In genomic region chr20:16205505-16205904, GRCh38 we compare ENCODE assay signal across 20 cellular contexts.
DNase-seq lines count a peak whose midpoint lies in the region; TF ChIP-seq lines count a peak whose summit lies in the region.
"Had no signal": no experiment of that assay in that cellular context is flagged by ENCODE, and none has a peak within 500 bp of the region (broad histone marks: within the 10 kb centered on the region; RNA-seq: fewer than 3 reads in every experiment).

No MANE protein-coding gene starts in this region.

- no peak for TF ChIP-seq CTCF in AG10803 (conservative IDR thresholded peaks at IDR 0.05; ENCODE audit: low read length)
- TF ChIP-seq CTCF in astrocyte of the spinal cord (IDR thresholded peaks at IDR 0.05; ENCODE audit: low read depth, low read length): no peak
- TF ChIP-seq CTCF in hepatocyte (IDR thresholded peaks at IDR 0.05; ENCODE audit: poor library complexity): no peak

- no peaks in the 10 kb centered on the region for H3K36me3 ChIP-seq in Karpas-422 (ENCODE audit: insufficient read depth, low read length)
- no peaks in the 10 kb centered on the region for H3K36me3 ChIP-seq in hepatocyte (replicated peaks; ENCODE audit: insufficient read depth, low read depth)
- H3K36me3 ChIP-seq in SJCRH30: no peaks in the 10 kb centered on the region
- H3K36me3 ChIP-seq: BLaER1 had no signal

- H3K27me3 ChIP-seq in Karpas-422 (ENCODE audit: low read length) (no peaks in the 10 kb centered on the region), hepatocyte (no peaks in the 10 kb centered on the region), SJCRH30 (no peaks in the 10 kb centered on the region)
- H3K27me3 ChIP-seq: BLaER1 had no signal

- H3K4me1 ChIP-seq in Karpas-422 (ENCODE audit: low read length): peaks cover 12% of the 10 kb centered on the region
- H3K4me1 ChIP-seq in hepatocyte (ENCODE audit: insufficient read depth): no peaks in the 10 kb centered on the region
- H3K4me1 ChIP-seq in SJCRH30: no peaks in the 10 kb centered on the region

- H3K9me2 ChIP-seq in Karpas-422 (replicated peaks; ENCODE audit: insufficient read depth, low read length): no peaks in the 10 kb centered on the region
- H3K9me2 ChIP-seq in hepatocyte (replicated peaks; ENCODE audit: insufficient read depth): no peaks in the 10 kb centered on the region

- H4K20me1 ChIP-seq in Karpas-422 (ENCODE audit: insufficient read depth, low read depth, low read length) (no peaks in the 10 kb centered on the region), hepatocyte (ENCODE audit: insufficient read depth, poor library complexity, severe bottlenecking) (no peaks in the 10 kb centered on the region)
- H4K20me1 ChIP-seq: BLaER1 had no signal

- H3K4me3 ChIP-seq in AG10803 (ENCODE audit: low read length) (no peak overlapping the region), Karpas-422 (ENCODE audit: low read length) (no peak overlapping the region), astrocyte of the spinal cord (ENCODE audit: low read depth, low read length) (no peak overlapping the region), hepatocyte (no peak overlapping the region), SJCRH30 (no peak overlapping the region)
- H3K4me3 ChIP-seq: BLaER1 had no signal

- H3K4me2 ChIP-seq in Karpas-422 (ENCODE audit: low read depth, low read length, poor library complexity, severe bottlenecking) (no peak overlapping the region), hepatocyte (no peak overlapping the region)

- DNase-seq in AG10803 (ENCODE audit: low read depth) (peak; percentile 8), Karpas-422 (peak; percentile 45), astrocyte of the spinal cord (ENCODE audit: low read depth, low spot score) (peak; percentile 9), foreskin melanocyte (peak; percentile 42), NCI-H748 (lab: John Stamatoyannopoulos, UW; ENCODE audit: unreplicated experiment) (no peak), hepatocyte (ENCODE audit: low spot score) (no peak), dermis blood vessel endothelial cell (no peak), SJCRH30 (no peak)
- DNase-seq: CD8-positive, alpha-beta T cell; DND-41; GDM1; H9; Kasumi-1; MV-4-11; NCI-H1417; NCI-H1930; NCI-H226; NCI-H524; SW 1271 had no signal

- H3K27ac ChIP-seq in Karpas-422 (ENCODE audit: low read length) (no peak overlapping the region), hepatocyte (no peak overlapping the region), SJCRH30 (no peak overlapping the region)
- H3K27ac ChIP-seq: BLaER1 had no signal

- 81% methylated on average over 2 of the region's 2 CpGs for WGBS in hepatocyte (ENCODE audit: low lambda C conversion rate, missing lambda C conversion rate)

- in situ Hi-C loops in astrocyte of the spinal cord (cut with HindIII; ENCODE audit: low sequenced_read_pairs): no loop called here

- H3K79me2 ChIP-seq in Karpas-422 (ENCODE audit: low read length): no peaks in the 10 kb centered on the region
- no peaks in the 10 kb centered on the region for H3K79me2 ChIP-seq in hepatocyte

- H2AFZ ChIP-seq in Karpas-422 (ENCODE audit: low read length) (no peak overlapping the region), hepatocyte (no peak overlapping the region)

- no peak overlapping the region for H3K9ac ChIP-seq in Karpas-422 (ENCODE audit: low read length)
- H3K9ac ChIP-seq: BLaER1 had no signal

- no peaks in the 10 kb centered on the region for H3K9me3 ChIP-seq in Karpas-422 (ENCODE audit: low read length)
- H3K9me3 ChIP-seq in hepatocyte (ENCODE audit: low read depth): no peaks in the 10 kb centered on the region
- H3K9me3 ChIP-seq in SJCRH30 (replicated peaks): no peaks in the 10 kb centered on the region

Comparison
In these comparisons a context has a peak if more than half of its experiments do, and no peak if none do; other contexts are left out.
1. DNase-seq: peak in AG10803 (single experiment), Karpas-422 (single experiment), astrocyte of the spinal cord (single experiment) and foreskin melanocyte (single experiment); none in NCI-H748 (single experiment), hepatocyte (single experiment), dermis blood vessel endothelial cell (single experiment) and SJCRH30 (0 of 2).